9 cellular contexts compared by ENCODE assay signal in genomic region chr13:100203696-100204367, GRCh38.
DNase-seq lines count a peak whose midpoint lies in the region; ATAC-seq and TF ChIP-seq lines count a peak whose summit lies in the region.
"Had no signal": no experiment of that assay in that cellular context is flagged by ENCODE, and none has a peak within 500 bp of the region (broad histone marks: within the 10 kb centered on the region; RNA-seq: fewer than 3 reads in every experiment).

No MANE protein-coding gene starts in this region.

- no peaks in the 10 kb centered on the region for H3K36me3 ChIP-seq in CD8-positive, alpha-beta T cell (ENCODE audit: insufficient read depth, low read length)
- H3K36me3 ChIP-seq in GM23248 (ENCODE audit: low read depth) (0 out of 2 replicates have a peak, but pooled peaks cover 4% of the 10 kb centered on the region), RWPE2 (ENCODE audit: low read depth) (no peaks in the 10 kb centered on the region), hepatocyte (replicated peaks; ENCODE audit: insufficient read depth, low read depth) (no peaks in the 10 kb centered on the region)
- H3K36me3 ChIP-seq: adrenal gland had no signal

- no peaks in the 10 kb centered on the region for H3K9me3 ChIP-seq in CD8-positive, alpha-beta T cell (ENCODE audit: low read length)
- H3K9me3 ChIP-seq in GM23248 (ENCODE audit: low read depth) (peaks cover 3% of the 10 kb centered on the region), RWPE2 (ENCODE audit: severe bottlenecking) (no peaks in the 10 kb centered on the region), hepatocyte (ENCODE audit: low read depth) (peaks cover 4% of the 10 kb centered on the region)
- H3K9me3 ChIP-seq: adrenal gland had no signal

- no peak for DNase-seq in CD8-positive, alpha-beta T cell
- DNase-seq in GM23248 (peak; percentile 52), RWPE2 (ENCODE audit: low spot score) (no peak), glomerular visceral epithelial cell (ENCODE audit: extremely low spot score) (peak; percentile 63), sciatic nerve (ENCODE audit: low spot score) (no peak), pons (ENCODE audit: low spot score) (no peak), nephron progenitor cell (no peak), hepatocyte (ENCODE audit: low spot score) (no peak)
- DNase-seq: adrenal gland had no signal

- in situ Hi-C loops in GM23248 (cut with MboI) = no loop called here

- H3K27me3 Mint-ChIP-seq in CD8-positive, alpha-beta T cell (ENCODE audit: low read depth) = no peaks in the 10 kb centered on the region
- no peaks in the 10 kb centered on the region for H3K27me3 Mint-ChIP-seq in nephron progenitor cell (ENCODE audit: low read depth, poor library complexity)

- intact Hi-C loops in CD8-positive, alpha-beta T cell (cut with DNase I, micrococcal nuclease) = no loop called here
- intact Hi-C loops in sciatic nerve (cut with DNase I) = no loop called here

- H3K4me3 ChIP-seq in CD8-positive, alpha-beta T cell (ENCODE audit: low read depth, low read length) = no peak overlapping the region
- H3K4me3 ChIP-seq in GM23248 = no peak overlapping the region
- no peak overlapping the region for H3K4me3 ChIP-seq in RWPE2 (ENCODE audit: severe bottlenecking)
- no peak overlapping the region for H3K4me3 ChIP-seq in hepatocyte
- H3K4me3 ChIP-seq: adrenal gland had no signal

- 73 to 76% methylated on average over 6 of the region's 6 CpGs for WGBS in GM23248 (ENCODE audit: low coverage in 1 of 2, low lambda C conversion rate in 2 of 2, missing lambda C conversion rate in 2 of 2), 2 experiments
- WGBS in hepatocyte (ENCODE audit: low lambda C conversion rate, missing lambda C conversion rate) = 81% methylated on average over 6 of the region's 6 CpGs

- H3K79me2 ChIP-seq in GM23248 (ENCODE audit: insufficient read depth) (no peaks in the 10 kb centered on the region), hepatocyte (no peaks in the 10 kb centered on the region)

- peaks cover 1% of the 10 kb centered on the region for H3K36me3 Mint-ChIP-seq in CD8-positive, alpha-beta T cell
- peaks cover 40% of the 10 kb centered on the region for H3K36me3 Mint-ChIP-seq in nephron progenitor cell (ENCODE audit: low read depth)

- H3K4me2 ChIP-seq in GM23248 (ENCODE audit: unreplicated experiment) (peak overlapping the region; percentile 36), hepatocyte (no peak overlapping the region)

- no peak overlapping the region for H2AFZ ChIP-seq in GM23248
- no peak overlapping the region for H2AFZ ChIP-seq in hepatocyte

- peak overlapping the region; percentile 47 for H3K4me3 Mint-ChIP-seq in CD8-positive, alpha-beta T cell
- H3K4me3 Mint-ChIP-seq in nephron progenitor cell = no peak overlapping the region

- H3K27ac Mint-ChIP-seq in CD8-positive, alpha-beta T cell = no peak overlapping the region
- no peak overlapping the region for H3K27ac Mint-ChIP-seq in nephron progenitor cell

- CTCF ChIA-PET in CD8-positive, alpha-beta T cell (lab: Charles Lee) = interaction anchor here (1.5 kb wide), 1 partner anchor 288 kb away, joined by 5 read pairs; no protein-coding TSS in a partner anchor

- H3K4me1 ChIP-seq in CD8-positive, alpha-beta T cell (ENCODE audit: insufficient read depth, low read length) = peaks cover 20% of the 10 kb centered on the region
- H3K4me1 ChIP-seq in GM23248 (ENCODE audit: insufficient read depth) = peaks cover 22% of the 10 kb centered on the region
- H3K4me1 ChIP-seq in RWPE2 (ENCODE audit: insufficient read depth, poor library complexity, severe bottlenecking) = peaks cover 9% of the 10 kb centered on the region
- no peaks in the 10 kb centered on the region for H3K4me1 ChIP-seq in hepatocyte (ENCODE audit: insufficient read depth)
- H3K4me1 ChIP-seq: adrenal gland had no signal

- no peaks in the 10 kb centered on the region for H3K27me3 ChIP-seq in CD8-positive, alpha-beta T cell (ENCODE audit: insufficient read depth, low read length)
- H3K27me3 ChIP-seq in GM23248 (replicated peaks; ENCODE audit: insufficient read depth) (no peaks in the 10 kb centered on the region), RWPE2 (ENCODE audit: insufficient read depth, poor library complexity, severe bottlenecking) (no peaks in the 10 kb centered on the region), hepatocyte (no peaks in the 10 kb centered on the region)
- H3K27me3 ChIP-seq: adrenal gland had no signal

- H3K9me3 Mint-ChIP-seq in CD8-positive, alpha-beta T cell = no peaks in the 10 kb centered on the region
- peaks cover 20% of the 10 kb centered on the region for H3K9me3 Mint-ChIP-seq in nephron progenitor cell

- no peaks in the 10 kb centered on the region for H4K20me1 ChIP-seq in GM23248 (ENCODE audit: insufficient read depth)
- H4K20me1 ChIP-seq in hepatocyte (ENCODE audit: insufficient read depth, poor library complexity, severe bottlenecking) = no peaks in the 10 kb centered on the region

- no peak overlapping the region for H3K27ac ChIP-seq in CD8-positive, alpha-beta T cell (ENCODE audit: low read depth, low read length)
- no peak overlapping the region for H3K27ac ChIP-seq in GM23248
- peak overlapping the region; percentile 35 for H3K27ac ChIP-seq in RWPE2 (ENCODE audit: poor library complexity, severe bottlenecking)
- H3K27ac ChIP-seq in hepatocyte = no peak overlapping the region
- H3K27ac ChIP-seq: adrenal gland had no signal

- POLR2A ChIA-PET in CD8-positive, alpha-beta T cell (lab: Charles Lee) = no interaction called here

- peak; percentile 77 for ATAC-seq in CD8-positive, alpha-beta T cell
- peak; percentile 64; the same call in 2 of the 3 replicates for ATAC-seq in RWPE2 (ENCODE audit: low read depth)
- no peak for ATAC-seq in sciatic nerve

- peaks cover 14% of the 10 kb centered on the region for H3F3A ChIP-seq in GM23248 (ENCODE audit: insufficient read depth)

- no peaks in the 10 kb centered on the region for H3K9me2 ChIP-seq in GM23248 (ENCODE audit: insufficient read depth)
- H3K9me2 ChIP-seq in hepatocyte (replicated peaks; ENCODE audit: insufficient read depth) = no peaks in the 10 kb centered on the region

- peaks cover 20% of the 10 kb centered on the region for H3K4me1 Mint-ChIP-seq in CD8-positive, alpha-beta T cell (ENCODE audit: low read depth)
- H3K4me1 Mint-ChIP-seq in nephron progenitor cell = peaks cover 5% of the 10 kb centered on the region

- H3K9ac ChIP-seq in GM23248 = no peak overlapping the region

- TF ChIP-seq CTCF in CD8-positive, alpha-beta T cell (IDR thresholded peaks at IDR 0.05) = no peak
- no peak for TF ChIP-seq CTCF in RWPE2 (IDR thresholded peaks at IDR 0.05; ENCODE audit: poor library complexity, severe bottlenecking)
- no peak for TF ChIP-seq CTCF in nephron progenitor cell (IDR thresholded peaks at IDR 0.05)
- TF ChIP-seq CTCF in hepatocyte (IDR thresholded peaks at IDR 0.05; ENCODE audit: poor library complexity) = no peak

Comparison
In these comparisons a context has a peak if more than half of its experiments do, and no peak if none do; other contexts are left out.
1. DNase-seq: peak in GM23248 (single experiment) and glomerular visceral epithelial cell (single experiment); none in CD8-positive, alpha-beta T cell (0 of 7), RWPE2 (single experiment), sciatic nerve (single experiment), pons (single experiment), nephron progenitor cell (single experiment) and hepatocyte (single experiment).